14 cellular contexts compared by ENCODE assay signal in the genomic region with DNA sequence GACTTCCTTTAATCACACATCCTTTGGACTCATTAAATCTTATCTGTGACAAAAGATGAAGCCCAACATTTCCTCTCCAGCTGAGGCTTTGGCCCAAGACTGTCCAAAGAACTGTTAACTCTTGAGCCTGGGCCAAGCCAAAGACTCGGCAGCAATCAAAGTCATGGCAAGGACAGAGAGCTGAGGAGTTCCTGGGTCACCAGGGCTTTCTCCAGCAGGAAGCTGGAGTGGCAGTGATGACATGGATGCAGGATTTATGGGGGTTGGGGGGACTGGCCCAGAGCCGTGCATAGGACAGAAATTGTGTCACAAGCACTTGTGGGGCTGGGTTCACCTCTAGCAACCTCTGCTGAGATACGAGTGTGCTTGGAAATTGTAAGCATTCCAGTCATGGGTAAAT.
A peak's percentile ranks its signal among the peaks of the same experiment; 100 is the strongest.
DNase-seq lines count a peak whose midpoint lies in the region; ATAC-seq, FAIRE-seq and TF ChIP-seq lines count a peak whose summit lies in the region.
"Had no signal": no experiment of that assay in that cellular context is flagged by ENCODE, and none has a peak within 500 bp of the region (broad histone marks: within the 10 kb centered on the region; RNA-seq: fewer than 3 reads in every experiment).

No MANE protein-coding gene starts in this region.

- no peak for TF ChIP-seq POLR2A in HepG2 (IDR thresholded peaks at IDR 0.05; ENCODE audit: insufficient read depth in 1 of 2, low read depth in 2 of 2, low read length in 2 of 2)

- H3K36me3 ChIP-seq in liver (ENCODE audit: control insufficient read depth in 4 of 4, insufficient read depth in 3 of 4, low read depth in 1 of 4, low read length in 3 of 4) (no peaks in the 10 kb centered on the region), HepG2 (replicated peaks in 1 of 2; ENCODE audit: control insufficient read depth in 1 of 2, insufficient read depth in 2 of 2, low read length in 2 of 2) (no peaks in the 10 kb centered on the region), heart right ventricle (no peaks in the 10 kb centered on the region)

- no peak overlapping the region for H3K9ac ChIP-seq in liver (ENCODE audit: low read depth in 1 of 2, low read length in 2 of 2)
- H3K9ac ChIP-seq in HepG2 (ENCODE audit: insufficient read depth, low read depth, low read length), result no peak overlapping the region

- ATAC-seq in HepG2 (no peak), heart right ventricle (peak; percentile 85 to 97 (median 92)), HG03521 (IDR thresholded peaks at IDR 0.05; ENCODE audit: unreplicated experiment) (no peak), GM21619 (IDR thresholded peaks at IDR 0.05; ENCODE audit: unreplicated experiment) (no peak)

- H3K4me1 Mint-ChIP-seq in nephron progenitor cell, result no peaks in the 10 kb centered on the region

- H3K27ac ChIP-seq in liver (ENCODE audit: low read depth in 1 of 2, low read length in 2 of 2), result peak overlapping the region; percentile 5 to 13
- H3K27ac ChIP-seq in HepG2 (ENCODE audit: extremely low read length, insufficient read depth, low read length), result no peak overlapping the region
- H3K27ac ChIP-seq in heart right ventricle, result peak overlapping the region in 8 of 10 donors; percentile 17 to 67 (median 56)
- H3K27ac ChIP-seq: 22Rv1 had no signal

- H3K27me3 ChIP-seq in liver (ENCODE audit: control insufficient read depth in 4 of 4, insufficient read depth in 4 of 4, low read length in 3 of 4), result no peaks in the 10 kb centered on the region
- H3K27me3 ChIP-seq in HepG2 (ENCODE audit: control insufficient read depth in 1 of 2, insufficient read depth in 2 of 2, low read length in 2 of 2), result no peaks in the 10 kb centered on the region
- no peaks in the 10 kb centered on the region for H3K27me3 ChIP-seq in heart right ventricle

- in situ Hi-C loops in HepG2 (cut with HindIII; ENCODE audit: extremely low pct_ligation_motif_present, low pct_unique_long_range_greater_than_20kb), result no loop called here

- BruUV-seq in HepG2 (replicated peaks; lab: Mats Ljungman, UMichigan), result no TSS peak

- H3K4me3 Mint-ChIP-seq in nephron progenitor cell, result no peak overlapping the region
- H3K4me3 Mint-ChIP-seq: brain, endodermal cell had no signal

- no peaks in the 10 kb centered on the region for H3K27me3 Mint-ChIP-seq in nephron progenitor cell (ENCODE audit: low read depth, poor library complexity)
- H3K27me3 Mint-ChIP-seq: brain had no signal

- H3K79me2 ChIP-seq in HepG2 (ENCODE audit: insufficient read depth, low read length), result no peaks in the 10 kb centered on the region

- no peak overlapping the region for H3K4me2 ChIP-seq in HepG2 (ENCODE audit: low read depth, low read length)

- H3K36me3 Mint-ChIP-seq in nephron progenitor cell (ENCODE audit: low read depth), result no peaks in the 10 kb centered on the region
- H3K36me3 Mint-ChIP-seq: brain had no signal

- no peaks in the 10 kb centered on the region for H3K9me3 Mint-ChIP-seq in nephron progenitor cell
- H3K9me3 Mint-ChIP-seq: endodermal cell had no signal

- TF ChIP-seq EP300 in HepG2 (IDR thresholded peaks at IDR 0.05; ENCODE audit: low read depth in 2 of 2, low read length in 2 of 2) (no peak), HepG2 (CRISPR knock-in tag; IDR thresholded peaks at IDR 0.05; ENCODE audit: borderline replicate concordance) (no peak)

- TF ChIP-seq RAD21 in liver (IDR thresholded peaks at IDR 0.05) (peak; percentile 29 to 51), HepG2 (CRISPR knock-in tag; IDR thresholded peaks at IDR 0.05) (no peak)

- intact Hi-C loops in HepG2 (cut with micrococcal nuclease; ENCODE audit: unreplicated experiment) (no loop called here), heart right ventricle (cut with DNase I) (loop anchor here in 1 of 10 donors (10.0 kb wide), 1 partner anchor 435 kb away; no protein-coding TSS in a partner anchor)

- no peak overlapping the region for H2AFZ ChIP-seq in HepG2 (ENCODE audit: low read length)

- DNase-seq in HepG2 (ENCODE audit: low spot score) (no peak), heart right ventricle (peak; percentile 57 to 70), nephron progenitor cell (no peak), HPDE6-E6E7 (ENCODE audit: extremely low spot score) (no peak), HuH-7.5 (ENCODE audit: low spot score) (no peak)
- DNase-seq: activated CD4-positive, alpha-beta T cell treated with anti-CD3 and anti-CD28 coated beads for 48 hours; endodermal cell; Kasumi-1; substantia nigra had no signal

- POLR2A ChIA-PET in HepG2 (lab: Yijun Ruan, JAX), result no interaction called here

- peak overlapping the region; percentile 61 for H3K27ac Mint-ChIP-seq in nephron progenitor cell
- H3K27ac Mint-ChIP-seq: brain, endodermal cell had no signal

- no peaks in the 10 kb centered on the region for H3K4me1 ChIP-seq in liver (ENCODE audit: control insufficient read depth in 4 of 4, insufficient read depth in 4 of 4, low read length in 3 of 4)
- H3K4me1 ChIP-seq in HepG2 (ENCODE audit: insufficient read depth, low read length), result no peaks in the 10 kb centered on the region
- H3K4me1 ChIP-seq in heart right ventricle, result peaks cover 0 to 46% (median 28%) of the 10 kb centered on the region in 9 donors

- CTCF ChIA-PET in HepG2 (lab: Yijun Ruan, JAX; ENCODE audit: low intra/inter-chr PET ratio, low total read pairs), result no interaction called here

- H4K20me1 ChIP-seq in HepG2 (ENCODE audit: insufficient read depth, low read length), result no peaks in the 10 kb centered on the region

- no peak for FAIRE-seq in HepG2 (lab: Jason Lieb, UNC)

- TF ChIP-seq CTCF in liver (IDR thresholded peaks at IDR 0.05; ENCODE audit: low read depth, low read length, missing input control), result no peak
- no peak for TF ChIP-seq CTCF in HepG2 (CRISPR knock-in tag; IDR thresholded peaks at IDR 0.05)
- TF ChIP-seq CTCF in heart right ventricle (IDR thresholded peaks at IDR 0.05), result no peak
- TF ChIP-seq CTCF in nephron progenitor cell (IDR thresholded peaks at IDR 0.05), result no peak

- H3K4me3 ChIP-seq in liver (ENCODE audit: low read depth in 1 of 3, low read length in 3 of 3) (no peak overlapping the region), HepG2 (replicated peaks in 1 of 3; ENCODE audit: insufficient read depth in 1 of 3, low read depth in 2 of 3, low read length in 3 of 3) (no peak overlapping the region), heart right ventricle (no peak overlapping the region)

- WGBS in liver, result 50% methylated on average over 3 of the region's 3 CpGs
- WGBS in HepG2 (ENCODE audit: low lambda C conversion rate), result 21% methylated on average over 3 of the region's 3 CpGs
- WGBS in heart right ventricle, 2 donors, result 5 to 14% methylated on average over 3 of the region's 3 CpGs

- H3K9me3 ChIP-seq in liver (ENCODE audit: control insufficient read depth in 4 of 4, low read length in 3 of 4) (no peaks in the 10 kb centered on the region), HepG2 (ENCODE audit: low read length) (no peaks in the 10 kb centered on the region), heart right ventricle (no peaks in the 10 kb centered on the region)

TF ChIP-seq in liver, 16 proteins besides CTCF, POLR2A, EP300 and RAD21 (continues in another document):
- TF ChIP-seq JUND (IDR thresholded peaks at IDR 0.05), result no peak
- TF ChIP-seq RXRA (IDR thresholded peaks at IDR 0.05), result peak; percentile 25 to 54
- TF ChIP-seq SP1 (IDR thresholded peaks at IDR 0.05), result peak; percentile 42

TF ChIP-seq in HepG2, 621 proteins besides CTCF, POLR2A, EP300 and RAD21 (continues in another document):
- TF ChIP-seq HNRNPH1 (optimal IDR thresholded peaks at IDR 0.05; ENCODE audit: low read depth, low read length), result no peak
- TF ChIP-seq, protein P1, sequence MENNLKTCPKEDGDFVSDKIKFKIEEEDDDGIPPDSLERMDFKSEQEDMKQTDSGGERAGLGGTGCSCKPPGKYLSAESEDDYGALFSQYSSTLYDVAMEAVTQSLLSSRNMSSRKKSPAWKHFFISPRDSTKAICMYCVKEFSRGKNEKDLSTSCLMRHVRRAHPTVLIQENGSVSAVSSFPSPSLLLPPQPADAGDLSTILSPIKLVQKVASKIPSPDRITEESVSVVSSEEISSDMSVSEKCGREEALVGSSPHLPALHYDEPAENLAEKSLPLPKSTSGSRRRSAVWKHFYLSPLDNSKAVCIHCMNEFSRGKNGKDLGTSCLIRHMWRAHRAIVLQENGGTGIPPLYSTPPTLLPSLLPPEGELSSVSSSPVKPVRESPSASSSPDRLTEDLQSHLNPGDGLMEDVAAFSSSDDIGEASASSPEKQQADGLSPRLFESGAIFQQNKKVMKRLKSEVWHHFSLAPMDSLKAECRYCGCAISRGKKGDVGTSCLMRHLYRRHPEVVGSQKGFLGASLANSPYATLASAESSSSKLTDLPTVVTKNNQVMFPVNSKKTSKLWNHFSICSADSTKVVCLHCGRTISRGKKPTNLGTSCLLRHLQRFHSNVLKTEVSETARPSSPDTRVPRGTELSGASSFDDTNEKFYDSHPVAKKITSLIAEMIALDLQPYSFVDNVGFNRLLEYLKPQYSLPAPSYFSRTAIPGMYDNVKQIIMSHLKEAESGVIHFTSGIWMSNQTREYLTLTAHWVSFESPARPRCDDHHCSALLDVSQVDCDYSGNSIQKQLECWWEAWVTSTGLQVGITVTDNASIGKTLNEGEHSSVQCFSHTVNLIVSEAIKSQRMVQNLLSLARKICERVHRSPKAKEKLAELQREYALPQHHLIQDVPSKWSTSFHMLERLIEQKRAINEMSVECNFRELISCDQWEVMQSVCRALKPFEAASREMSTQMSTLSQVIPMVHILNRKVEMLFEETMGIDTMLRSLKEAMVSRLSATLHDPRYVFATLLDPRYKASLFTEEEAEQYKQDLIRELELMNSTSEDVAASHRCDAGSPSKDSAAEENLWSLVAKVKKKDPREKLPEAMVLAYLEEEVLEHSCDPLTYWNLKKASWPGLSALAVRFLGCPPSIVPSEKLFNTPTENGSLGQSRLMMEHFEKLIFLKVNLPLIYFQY (CRISPR knock-in tag; IDR thresholded peaks at IDR 0.05; ENCODE audit: borderline replicate concordance), result no peak
- TF ChIP-seq, protein P2, sequence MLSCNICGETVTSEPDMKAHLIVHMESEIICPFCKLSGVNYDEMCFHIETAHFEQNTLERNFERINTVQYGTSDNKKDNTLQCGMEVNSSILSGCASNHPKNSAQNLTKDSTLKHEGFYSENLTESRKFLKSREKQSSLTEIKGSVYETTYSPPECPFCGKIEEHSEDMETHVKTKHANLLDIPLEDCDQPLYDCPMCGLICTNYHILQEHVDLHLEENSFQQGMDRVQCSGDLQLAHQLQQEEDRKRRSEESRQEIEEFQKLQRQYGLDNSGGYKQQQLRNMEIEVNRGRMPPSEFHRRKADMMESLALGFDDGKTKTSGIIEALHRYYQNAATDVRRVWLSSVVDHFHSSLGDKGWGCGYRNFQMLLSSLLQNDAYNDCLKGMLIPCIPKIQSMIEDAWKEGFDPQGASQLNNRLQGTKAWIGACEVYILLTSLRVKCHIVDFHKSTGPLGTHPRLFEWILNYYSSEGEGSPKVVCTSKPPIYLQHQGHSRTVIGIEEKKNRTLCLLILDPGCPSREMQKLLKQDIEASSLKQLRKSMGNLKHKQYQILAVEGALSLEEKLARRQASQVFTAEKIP (CRISPR knock-in tag; IDR thresholded peaks at IDR 0.05; ENCODE audit: borderline replicate concordance), result no peak
- TF ChIP-seq ESRRA (CRISPR knock-in tag; IDR thresholded peaks at IDR 0.05; ENCODE audit: low read depth), result no peak
- no peak for TF ChIP-seq KDM5B (CRISPR knock-in tag; IDR thresholded peaks at IDR 0.05; ENCODE audit: borderline replicate concordance)

Comparison
In these comparisons a context has a peak if more than half of its experiments do, and no peak if none do; other contexts are left out.
1. ATAC-seq: peak in heart right ventricle (8 of 8); none in HepG2 (single experiment), HG03521 (single experiment) and GM21619 (single experiment).
2. DNase-seq: peak in heart right ventricle (2 of 2); none in HepG2 (single experiment), nephron progenitor cell (single experiment), HPDE6-E6E7 (single experiment) and HuH-7.5 (single experiment).